ENCODE assay signal across 8 cellular contexts in genomic region chr1:202807926-202808757, GRCh38. TPM values are rescaled to one million over a fixed set of nuclear protein-coding genes. Genes with fewer than 3 reads are reported as not detected.
A peak's percentile ranks its signal among the peaks of the same experiment; 100 is the strongest.
DNase-seq lines count a peak whose midpoint lies in the region; ATAC-seq and TF ChIP-seq lines count a peak whose summit lies in the region.

Gene KDM5B, minus strand, starts transcription at chr1:202808421. Its CDS starts 116 bp downstream, at chr1:202808305.

- H3K27ac Mint-ChIP-seq in MCF 10A (ENCODE audit: low read depth, unreplicated experiment), result peak within 1 kb of the TSS; percentile 82

- TF ChIP-seq POLR2A in sigmoid colon (IDR thresholded peaks at IDR 0.05), result peak; percentile 73 to 76

- peak within 1 kb of the TSS; percentile 83 for H3K4me3 Mint-ChIP-seq in MCF 10A (ENCODE audit: unreplicated experiment)

- in situ Hi-C loops in G401 (cut with HindIII; ENCODE audit: low sequenced_read_pairs), result no loop called here

- 0 to 1% methylated on average over 84 of the region's 84 CpGs for WGBS in sigmoid colon, 2 donors

- H3K27me3 ChIP-seq in iPS-15b (ENCODE audit: control insufficient read depth, insufficient read depth, low read length) (peaks cover 19% of the 10 kb centered on the region), sigmoid colon (no peaks in the 10 kb centered on the region)

- peaks cover 37% of the 10 kb centered on the region for H3K4me1 ChIP-seq in iPS-15b (ENCODE audit: control insufficient read depth, insufficient read depth, low read length)
- H3K4me1 ChIP-seq in sigmoid colon, result peaks cover 0 to 56% (median 33%) of the 10 kb centered on the region in 4 donors

- TF ChIP-seq CTCF in VCaP (conservative IDR thresholded peaks at IDR 0.05) (no peak), MCF 10A (IDR thresholded peaks at IDR 0.05; ENCODE audit: unreplicated experiment) (no peak), sigmoid colon (IDR thresholded peaks at IDR 0.05) (no peak)

- H3K27ac ChIP-seq in VCaP (peak within 1 kb of the TSS; percentile 88), sigmoid colon (peak within 1 kb of the TSS; percentile 84 to 95 (median 91))

- H3K9me3 ChIP-seq in iPS-15b (ENCODE audit: control insufficient read depth, insufficient read depth, low read length) (no peaks in the 10 kb centered on the region), sigmoid colon (no peaks in the 10 kb centered on the region)

- ATAC-seq in HG03196 (IDR thresholded peaks at IDR 0.05; ENCODE audit: unreplicated experiment), result no peak
- no peak for ATAC-seq in GM21576 (IDR thresholded peaks at IDR 0.05; ENCODE audit: unreplicated experiment)

- no peak for TF ChIP-seq EP300 in sigmoid colon (IDR thresholded peaks at IDR 0.05)

- intact Hi-C loops in MCF 10A (cut with micrococcal nuclease), result loop anchor here (5.0 kb wide), 1 partner anchor 56 kb away; no protein-coding TSS in a partner anchor
- intact Hi-C loops in sigmoid colon (cut with DNase I), result loop anchor here (2.0 kb wide), 1 partner anchor 157 kb away; no protein-coding TSS in a partner anchor

- BruUV-seq in MCF 10A (replicated peaks; lab: Mats Ljungman, UMichigan), result TSS peak; percentile 30

- H3K36me3 ChIP-seq in iPS-15b (ENCODE audit: control insufficient read depth, insufficient read depth, low read length) (no peaks in the 10 kb centered on the region), sigmoid colon (no peaks in the 10 kb centered on the region)

- peaks cover 53% of the 10 kb centered on the region for H3K4me1 Mint-ChIP-seq in MCF 10A (ENCODE audit: insufficient read depth, unreplicated experiment)

- no peaks in the 10 kb centered on the region for H3K27me3 Mint-ChIP-seq in MCF 10A (ENCODE audit: insufficient read depth, unreplicated experiment)

- no peaks in the 10 kb centered on the region for H3K9me3 Mint-ChIP-seq in MCF 10A (ENCODE audit: unreplicated experiment)

- H3K36me3 Mint-ChIP-seq in MCF 10A (ENCODE audit: insufficient read depth, unreplicated experiment), result peaks cover 8% of the 10 kb centered on the region

- CTCF ChIA-PET in MCF 10A (lab: Yijun Ruan, JAX), result interaction anchor here (0.6 kb wide), 1 partner anchor 119 kb away, joined by 4 read pairs; no protein-coding TSS in a partner anchor

- peak; percentile 76 for DNase-seq in G401 (ENCODE audit: low spot score)
- DNase-seq in NCI-H128 (lab: John Stamatoyannopoulos, UW; ENCODE audit: unreplicated experiment), result peak; percentile 61
- DNase-seq in MCF 10A (ENCODE audit: unreplicated experiment), result peak; percentile 84
- peak; percentile 86 for DNase-seq in sigmoid colon

- peak within 1 kb of the TSS; percentile 95 for H3K4me3 ChIP-seq in iPS-15b (ENCODE audit: low read depth, low read length)
- peak within 1 kb of the TSS; percentile 76 to 99 (median 92) for H3K4me3 ChIP-seq in sigmoid colon

- POLR2A ChIA-PET in MCF 10A (lab: Yijun Ruan, JAX), result interaction anchor here (0.6 to 4.3 kb wide), 34 partner anchors 9 to 1686 kb away, joined by 3 to 39 read pairs (median 4); partner anchors contain the start of genes KLHL12, RABIF and TMEM183A

- peak within 1 kb of the TSS; percentile 96 for H3K9ac ChIP-seq in iPS-15b (ENCODE audit: low read depth, low read length)

RNA-seq across cellular contexts. Expression of gene KDM5B, which starts in this region (rescaled TPM):
- 22.2 and 31.1 TPM in 2 replicates for total RNA-seq in G401 (2014; rRNA removed; shearing (Covaris generic))
- total RNA-seq in MCF 10A (2022) (180 and 203 TPM in 2 replicates), sigmoid colon (10 to 100 TPM; 29.7 to 68.1 (median 39.6) TPM)
- 10 to 100 TPM; 10.9 to 16.7 (median 12.0) TPM for polyA plus RNA-seq in sigmoid colon
